ENCODE assay signal across 8 cellular contexts in the genomic region with DNA sequence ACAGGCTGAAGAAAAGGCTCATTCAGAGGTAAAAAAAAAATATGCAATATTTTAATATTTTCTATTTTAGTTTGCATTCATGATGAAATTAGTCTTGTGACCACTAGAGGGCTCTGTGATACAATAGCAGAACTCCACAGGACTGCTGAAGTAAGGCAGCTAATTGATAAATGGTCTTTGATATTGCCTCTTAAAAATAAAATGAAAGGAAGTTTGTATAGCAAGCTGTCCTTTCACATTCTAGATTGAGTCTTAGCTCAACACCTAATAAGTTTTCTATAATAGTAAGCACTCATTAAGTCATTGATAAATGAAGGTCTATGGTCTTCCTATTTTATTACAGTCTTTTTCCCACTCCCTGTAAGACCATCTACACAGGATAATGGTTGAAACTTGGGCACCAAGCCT.
A peak's percentile ranks its signal among the peaks of the same experiment; 100 is the strongest.
DNase-seq lines count a peak whose midpoint lies in the region; ATAC-seq and TF ChIP-seq lines count a peak whose summit lies in the region.

No MANE protein-coding gene starts in this region.

- H3K9me3 ChIP-seq in colonic mucosa = no peaks in the 10 kb centered on the region
- no peaks in the 10 kb centered on the region for H3K9me3 ChIP-seq in neural cell (ENCODE audit: low read length)
- H3K9me3 ChIP-seq in aorta (ENCODE audit: control insufficient read depth, low read length) = no peaks in the 10 kb centered on the region

- intact Hi-C loops in colonic mucosa (cut with DNase I) = no loop called here
- intact Hi-C loops in aorta (cut with DNase I) = no loop called here

- H3F3A ChIP-seq in neural cell (ENCODE audit: insufficient read depth, low read length, poor library complexity, severe bottlenecking) = no peaks in the 10 kb centered on the region

- peak; percentile 76 for TF ChIP-seq RAD21 in neural cell (conservative IDR thresholded peaks at IDR 0.05)

- ATAC-seq in HG03095 (IDR thresholded peaks at IDR 0.05; ENCODE audit: unreplicated experiment) (peak; percentile 66), aorta (ENCODE audit: low FRiP score) (no peak), HG03139 (IDR thresholded peaks at IDR 0.05; ENCODE audit: unreplicated experiment) (no peak)

- H3K4me1 ChIP-seq in colonic mucosa (no peaks in the 10 kb centered on the region), aorta (ENCODE audit: control insufficient read depth in 1 of 2, insufficient read depth in 2 of 2, low read length in 2 of 2) (no peaks in the 10 kb centered on the region)

- TF ChIP-seq CTCF in 22Rv1 (IDR thresholded peaks at IDR 0.05) = peak; percentile 99
- peak; percentile 60 for TF ChIP-seq CTCF in GM12864 (IDR thresholded peaks at IDR 0.05; ENCODE audit: low read depth, low read length, missing control alignments)
- TF ChIP-seq CTCF in colonic mucosa (IDR thresholded peaks at IDR 0.05) = peak; percentile 60
- peak; percentile 77 for TF ChIP-seq CTCF in neural cell (IDR thresholded peaks at IDR 0.05; ENCODE audit: poor library complexity, severe bottlenecking)

- no peak overlapping the region for H3K9ac ChIP-seq in colonic mucosa (ENCODE audit: low read depth in 2 of 2, low read length in 2 of 2)
- no peak overlapping the region for H3K9ac ChIP-seq in neural cell (ENCODE audit: low read length)

- H3K36me3 ChIP-seq in colonic mucosa = no peaks in the 10 kb centered on the region
- no peaks in the 10 kb centered on the region for H3K36me3 ChIP-seq in neural cell (ENCODE audit: insufficient read depth, low read length)
- no peaks in the 10 kb centered on the region for H3K36me3 ChIP-seq in aorta (ENCODE audit: control insufficient read depth in 1 of 2, insufficient read depth in 2 of 2, low read length in 1 of 2)

- no peak overlapping the region for H3K27ac ChIP-seq in 22Rv1
- H3K27ac ChIP-seq in colonic mucosa = no peak overlapping the region
- H3K27ac ChIP-seq in neural cell (ENCODE audit: low read length) = no peak overlapping the region
- H3K27ac ChIP-seq in aorta (ENCODE audit: low read depth in 1 of 2, low read length in 2 of 2) = no peak overlapping the region

- H3K4me2 ChIP-seq in neural cell (ENCODE audit: low read length) = no peak overlapping the region

- H3K4me3 ChIP-seq in GM12864 (ENCODE audit: low read depth, low read length) = no peak overlapping the region
- no peak overlapping the region for H3K4me3 ChIP-seq in colonic mucosa
- no peak overlapping the region for H3K4me3 ChIP-seq in neural cell (ENCODE audit: low read length)
- H3K4me3 ChIP-seq in aorta (ENCODE audit: low read length in 2 of 2) = no peak overlapping the region

- no peak for DNase-seq in GM12864 (ENCODE audit: low read depth)
- DNase-seq in NCI-H460 (ENCODE audit: extremely low read depth, low read depth) = peak; percentile 34
- DNase-seq in colonic mucosa = no peak
- DNase-seq in aorta = no peak

- H2AFZ ChIP-seq in neural cell (ENCODE audit: low read depth, low read length) = no peak overlapping the region

- H4K20me1 ChIP-seq in neural cell (ENCODE audit: insufficient read depth) = no peaks in the 10 kb centered on the region

- TF ChIP-seq EP300 in neural cell (conservative IDR thresholded peaks at IDR 0.05; ENCODE audit: poor library complexity, severe bottlenecking) = no peak

- H3K27me3 ChIP-seq in colonic mucosa (no peaks in the 10 kb centered on the region), neural cell (ENCODE audit: insufficient read depth, low read depth, low read length) (no peaks in the 10 kb centered on the region), aorta (ENCODE audit: control insufficient read depth in 1 of 2, insufficient read depth in 2 of 2, low read length in 1 of 2) (no peaks in the 10 kb centered on the region)

- no peaks in the 10 kb centered on the region for H3K79me2 ChIP-seq in neural cell (replicated peaks; ENCODE audit: insufficient read depth, low read length)

- H3K9me2 ChIP-seq in neural cell (ENCODE audit: insufficient read depth, low read length) = no peaks in the 10 kb centered on the region

TF ChIP-seq in neural cell, 6 proteins besides CTCF, POLR2A, EP300 and RAD21:
- no peak for TF ChIP-seq TAF1 (IDR thresholded peaks at IDR 0.05; ENCODE audit: low read depth)
- TF ChIP-seq EZH2 (IDR thresholded peaks at IDR 0.05; ENCODE audit: borderline replicate concordance, insufficient read depth, low read length, poor library complexity, severe bottlenecking) = no peak
- peak; percentile 64 for TF ChIP-seq SMC3 (conservative IDR thresholded peaks at IDR 0.05; ENCODE audit: poor library complexity)
